Comparison of ENCODE assay signal across 12 cellular contexts in the genomic region with DNA sequence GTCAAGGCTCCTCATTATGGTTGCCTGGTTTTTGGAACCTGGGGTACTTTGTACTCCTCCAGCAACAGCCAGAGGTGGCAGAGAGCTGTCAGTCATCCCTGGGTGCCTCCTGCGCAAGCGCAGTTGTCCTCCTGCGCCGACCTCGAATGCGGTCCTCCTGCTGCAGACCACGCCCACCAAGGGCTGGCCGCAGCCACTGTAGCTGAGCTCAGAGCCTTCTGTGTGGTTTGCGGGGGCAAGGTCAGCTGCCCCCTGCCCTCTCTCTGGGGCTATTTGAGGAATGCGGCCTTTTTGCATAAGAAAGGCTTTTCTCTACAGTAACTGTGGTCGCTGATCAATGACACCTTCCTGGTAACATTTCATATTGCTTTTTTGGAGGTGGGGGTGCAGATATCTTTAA.
DNase-seq lines count a peak whose midpoint lies in the region; FAIRE-seq and TF ChIP-seq lines count a peak whose summit lies in the region.
"Had no signal": no experiment of that assay in that cellular context is flagged by ENCODE, and none has a peak within 500 bp of the region (broad histone marks: within the 10 kb centered on the region; RNA-seq: fewer than 3 reads in every experiment).

No MANE protein-coding gene starts in this region.

- no CpG with 5 or more reads among the region's 11 CpGs for WGBS in iPS DF 6.9 (ENCODE audit: insufficient coverage, insufficient read length)

- DNase-seq in LNCaP clone FGC (ENCODE audit: low read depth), result peak; percentile 43
- peak; percentile 2 for DNase-seq in bronchial epithelial cell (ENCODE audit: low read depth)
- DNase-seq in iPS DF 6.9 (ENCODE audit: low read depth, low spot score), result peak; percentile 92
- peak; percentile 51 for DNase-seq in putamen (ENCODE audit: low spot score)
- DNase-seq in activated effector memory CD4-positive, alpha-beta T cell treated with Interleukin-2 at 50 U/mL for 16 hours, result no peak
- no peak for DNase-seq in foreskin fibroblast
- no peak for DNase-seq in A172 (ENCODE audit: low spot score)
- no peak for DNase-seq in cortex of kidney (lab: John Stamatoyannopoulos, UW)
- DNase-seq: activated naive CD4-positive, alpha-beta T cell treated with Interleukin-2 at 50 U/mL for 16 hours; COR-L47; effector CD4-positive, alpha-beta T cell; naive thymus-derived CD4-positive, alpha-beta T cell had no signal

- H3K27ac ChIP-seq in iPS DF 6.9 (ENCODE audit: low read length), result no peak overlapping the region

- no peak for FAIRE-seq in bronchial epithelial cell (lab: Jason Lieb, UNC)

- no peaks in the 10 kb centered on the region for H3K9me3 ChIP-seq in iPS DF 6.9 (ENCODE audit: control insufficient read depth, insufficient read depth, low read length)

- no peaks in the 10 kb centered on the region for H3K4me1 ChIP-seq in iPS DF 6.9 (ENCODE audit: control insufficient read depth, insufficient read depth, low read length)

- no peaks in the 10 kb centered on the region for H3K27me3 ChIP-seq in bronchial epithelial cell (ENCODE audit: control insufficient read depth, insufficient read depth, low read length)
- H3K27me3 ChIP-seq in iPS DF 6.9 (ENCODE audit: control insufficient read depth, insufficient read depth, low read length), result no peaks in the 10 kb centered on the region

- TF ChIP-seq CTCF in LNCaP clone FGC (IDR thresholded peaks at IDR 0.05; ENCODE audit: control insufficient read depth, extremely low read depth, insufficient read depth) (no peak), bronchial epithelial cell (IDR thresholded peaks at IDR 0.05; ENCODE audit: insufficient read depth, low read length, severe bottlenecking) (no peak), foreskin fibroblast (IDR thresholded peaks at IDR 0.05; ENCODE audit: low read depth, low read length) (no peak)

- peak overlapping the region; percentile 57 for H3K4me3 ChIP-seq in LNCaP clone FGC (ENCODE audit: low read depth, low read length)
- no peak overlapping the region for H3K4me3 ChIP-seq in bronchial epithelial cell (ENCODE audit: low read depth, low read length)
- no peak overlapping the region for H3K4me3 ChIP-seq in iPS DF 6.9 (ENCODE audit: low read length)
- no peak overlapping the region for H3K4me3 ChIP-seq in foreskin fibroblast (ENCODE audit: low read depth in 1 of 2, low read length in 2 of 2)

- H3K36me3 ChIP-seq in bronchial epithelial cell (ENCODE audit: control insufficient read depth, insufficient read depth, low read length) (no peaks in the 10 kb centered on the region), iPS DF 6.9 (ENCODE audit: control insufficient read depth, insufficient read depth, low read length) (no peaks in the 10 kb centered on the region)

Comparison
In these comparisons a context has a peak if more than half of its experiments do, and no peak if none do; other contexts are left out.
1. DNase-seq: peak in LNCaP clone FGC (single experiment), bronchial epithelial cell (single experiment), iPS DF 6.9 (single experiment) and putamen (single experiment); none in activated effector memory CD4-positive, alpha-beta T cell treated with Interleukin-2 at 50 U/mL for 16 hours (single experiment), foreskin fibroblast (0 of 2), A172 (single experiment) and cortex of kidney (single experiment).